Comparison of ENCODE assay signal across 8 cellular contexts in genomic region chr5:59810041-59810440, GRCh38.
A peak's percentile ranks its signal among the peaks of the same experiment; 100 is the strongest.
DNase-seq lines count a peak whose midpoint lies in the region; ATAC-seq and TF ChIP-seq lines count a peak whose summit lies in the region.

No MANE protein-coding gene starts in this region.

- no peaks in the 10 kb centered on the region for H3K36me3 Mint-ChIP-seq in activated naive CD8-positive, alpha-beta T cell treated with anti-CD3 and anti-CD28 coated beads, Interleukin-2, amount 10 ng/mL, durations not matched to agents 7 days and 5 days
- H3K36me3 Mint-ChIP-seq in progenitor cell of endocrine pancreas (ENCODE audit: insufficient read depth): no peaks in the 10 kb centered on the region

- H3K27me3 Mint-ChIP-seq in activated naive CD8-positive, alpha-beta T cell treated with anti-CD3 and anti-CD28 coated beads, Interleukin-2, amount 10 ng/mL, durations not matched to agents 7 days and 5 days: peaks cover 11% of the 10 kb centered on the region
- H3K27me3 Mint-ChIP-seq in progenitor cell of endocrine pancreas: peaks cover 16% of the 10 kb centered on the region

- no peak overlapping the region for H3K4me3 Mint-ChIP-seq in activated naive CD8-positive, alpha-beta T cell treated with anti-CD3 and anti-CD28 coated beads, Interleukin-2, amount 10 ng/mL, durations not matched to agents 7 days and 5 days
- H3K4me3 Mint-ChIP-seq in progenitor cell of endocrine pancreas (ENCODE audit: low read depth): peak overlapping the region; percentile 42

- no peaks in the 10 kb centered on the region for H3K4me1 ChIP-seq in uterus

- H3K27ac Mint-ChIP-seq in activated naive CD8-positive, alpha-beta T cell treated with anti-CD3 and anti-CD28 coated beads, Interleukin-2, amount 10 ng/mL, durations not matched to agents 7 days and 5 days: no peak overlapping the region
- H3K27ac Mint-ChIP-seq in progenitor cell of endocrine pancreas: no peak overlapping the region

- intact Hi-C loops in cardiac septum (cut with DNase I): loop anchor here (5.0 to 10.0 kb wide), 3 partner anchors 352 to 842 kb away; no protein-coding TSS in a partner anchor
- intact Hi-C loops in uterus (cut with DNase I; ENCODE audit: low total_unique reads): loop anchor here (10.0 kb wide), 1 partner anchor 865 kb away; no protein-coding TSS in a partner anchor

- H3K9ac ChIP-seq in SK-N-MC (ENCODE audit: insufficient read length): no peak overlapping the region

- no peak for TF ChIP-seq POLR2A in uterus (IDR thresholded peaks at IDR 0.05)

- no peaks in the 10 kb centered on the region for H3K9me3 Mint-ChIP-seq in activated naive CD8-positive, alpha-beta T cell treated with anti-CD3 and anti-CD28 coated beads, Interleukin-2, amount 10 ng/mL, durations not matched to agents 7 days and 5 days
- H3K9me3 Mint-ChIP-seq in progenitor cell of endocrine pancreas (ENCODE audit: low read depth): no peaks in the 10 kb centered on the region

- H3K4me3 ChIP-seq in SK-N-MC (peak overlapping the region; percentile 70), uterus (no peak overlapping the region)

- TF ChIP-seq RAD21 in Ishikawa (IDR thresholded peaks at IDR 0.05; ENCODE audit: low read depth): peak; percentile 71

- H3K27me3 ChIP-seq in uterus: no peaks in the 10 kb centered on the region

- POLR2A ChIA-PET in activated naive CD8-positive, alpha-beta T cell treated with anti-CD3 and anti-CD28 coated beads, Interleukin-2, amount 10 ng/mL, durations not matched to agents 7 days and 5 days (lab: Charles Lee): no interaction called here

- no peaks in the 10 kb centered on the region for H3K4me1 Mint-ChIP-seq in activated naive CD8-positive, alpha-beta T cell treated with anti-CD3 and anti-CD28 coated beads, Interleukin-2, amount 10 ng/mL, durations not matched to agents 7 days and 5 days
- peaks cover 1% of the 10 kb centered on the region for H3K4me1 Mint-ChIP-seq in progenitor cell of endocrine pancreas (ENCODE audit: low read depth)

- H3K9me3 ChIP-seq in SK-N-MC (ENCODE audit: low read depth, low read length) (no peaks in the 10 kb centered on the region), uterus (no peaks in the 10 kb centered on the region)

- no peak for TF ChIP-seq EP300 in Ishikawa (IDR thresholded peaks at IDR 0.05; ENCODE audit: borderline replicate concordance)

- TF ChIP-seq CTCF in progenitor cell of endocrine pancreas (IDR thresholded peaks at IDR 0.05; ENCODE audit: unreplicated experiment): peak; percentile 97
- TF ChIP-seq CTCF in uterus (IDR thresholded peaks at IDR 0.05): peak; percentile 71 to 90 (median 79)

- peak; percentile 37 for DNase-seq in CMK (ENCODE audit: low read depth)
- DNase-seq in SK-N-MC (ENCODE audit: low read depth, low spot score): no peak
- DNase-seq in activated naive CD8-positive, alpha-beta T cell treated with anti-CD3 and anti-CD28 coated beads, Interleukin-2, amount 10 ng/mL, durations not matched to agents 7 days and 5 days: peak; percentile 64
- peak; percentile 85 for DNase-seq in cardiac septum (ENCODE audit: low spot score)
- DNase-seq in progenitor cell of endocrine pancreas (ENCODE audit: low spot score, unreplicated experiment): peak; percentile 51
- DNase-seq in uterus: peak; percentile 68

- H3K27ac ChIP-seq in SK-N-MC (no peak overlapping the region), uterus (no peak overlapping the region)

- peak; percentile 75 for ATAC-seq in GM19395 (IDR thresholded peaks at IDR 0.05; ENCODE audit: unreplicated experiment)
- ATAC-seq in activated naive CD8-positive, alpha-beta T cell treated with anti-CD3 and anti-CD28 coated beads, Interleukin-2, amount 10 ng/mL, durations not matched to agents 7 days and 5 days (ENCODE audit: low read depth): no peak

- H3K36me3 ChIP-seq in SK-N-MC (ENCODE audit: insufficient read depth, low read length): no peaks in the 10 kb centered on the region
- no peaks in the 10 kb centered on the region for H3K36me3 ChIP-seq in uterus

TF ChIP-seq in Ishikawa, 13 proteins besides CTCF, POLR2A, EP300 and RAD21:
- no peak for TF ChIP-seq USF1 (IDR thresholded peaks at IDR 0.05)
- TF ChIP-seq TEAD4 (IDR thresholded peaks at IDR 0.05): no peak
- TF ChIP-seq CREB1 (IDR thresholded peaks at IDR 0.05; ENCODE audit: low read depth): no peak
- TF ChIP-seq MAX (IDR thresholded peaks at IDR 0.05): no peak
- no peak for TF ChIP-seq FOXM1 (IDR thresholded peaks at IDR 0.05; ENCODE audit: borderline replicate concordance, low read depth)
- no peak for TF ChIP-seq YY1 (IDR thresholded peaks at IDR 0.05; ENCODE audit: low read depth)
- no peak for TF ChIP-seq ZBTB7A (IDR thresholded peaks at IDR 0.05; ENCODE audit: low read depth)
- TF ChIP-seq NFIC (IDR thresholded peaks at IDR 0.05): no peak
- no peak for TF ChIP-seq REST (IDR thresholded peaks at IDR 0.05; ENCODE audit: low read depth)
- no peak for TF ChIP-seq EGR1 (IDR thresholded peaks at IDR 0.05)
- TF ChIP-seq CEBPB (IDR thresholded peaks at IDR 0.05): no peak
- TF ChIP-seq TCF12 (IDR thresholded peaks at IDR 0.05; ENCODE audit: low read depth): no peak
